In genomic region chr13:37869756-37870488, GRCh38 we compare ENCODE assay signal across 9 cellular contexts. TPM values are rescaled to one million over a fixed set of nuclear protein-coding genes. Genes with fewer than 3 reads are reported as not detected.
DNase-seq lines count a peak whose midpoint lies in the region; ATAC-seq and TF ChIP-seq lines count a peak whose summit lies in the region.
"Had no signal": no experiment of that assay in that cellular context is flagged by ENCODE, and none has a peak within 500 bp of the region (broad histone marks: within the 10 kb centered on the region; RNA-seq: fewer than 3 reads in every experiment).

Gene TRPC4, minus strand, starts transcription at chr13:37869772. Its CDS starts 86,439 bp downstream, at chr13:37783333.

- WGBS in iPS DF 6.9 (ENCODE audit: insufficient coverage, insufficient read length): no CpG with 5 or more reads among the region's 43 CpGs

- H3K4me1 ChIP-seq in ES-I3 (ENCODE audit: insufficient read depth, low read length): no peaks in the 10 kb centered on the region
- no peaks in the 10 kb centered on the region for H3K4me1 ChIP-seq in iPS DF 6.9 (ENCODE audit: control insufficient read depth, insufficient read depth, low read length)
- H3K4me1 ChIP-seq in gastrocnemius medialis: no peaks in the 10 kb centered on the region

- H3K36me3 ChIP-seq in ES-I3 (ENCODE audit: insufficient read depth, low read length) (no peaks in the 10 kb centered on the region), iPS DF 6.9 (ENCODE audit: control insufficient read depth, insufficient read depth, low read length) (no peaks in the 10 kb centered on the region), gastrocnemius medialis (no peaks in the 10 kb centered on the region)

- in situ Hi-C loops in gastrocnemius medialis (cut with MboI; ENCODE audit: low sequenced_read_pairs in 4 of 4): no loop called here

- peak within 1 kb of the TSS; percentile 54 for H3K9ac ChIP-seq in ES-I3 (ENCODE audit: low read depth, low read length)

- DNase-seq in NCI-H1436 treated with DMSO at 0.1 percent for 48 hours (lab: John Stamatoyannopoulos, UW): peak; percentile 7
- DNase-seq in astrocyte of the hippocampus (ENCODE audit: low read depth, low spot score): peak; percentile 84
- DNase-seq in iPS DF 6.9 (ENCODE audit: low read depth, low spot score): peak; percentile 41
- DNase-seq in gastrocnemius medialis: no peak
- DNase-seq in NCI-H2107 (lab: John Stamatoyannopoulos, UW): no peak
- no peak for DNase-seq in activated CD4-positive, alpha-beta T cell treated with anti-CD3 and anti-CD28 coated beads, Interleukin-2, amount 10 ng/mL, durations not matched to agents 7 days and 5 days

- H3K27me3 Mint-ChIP-seq in activated CD4-positive, alpha-beta T cell treated with anti-CD3 and anti-CD28 coated beads, Interleukin-2, amount 10 ng/mL, durations not matched to agents 7 days and 5 days: peaks cover 37% of the 10 kb centered on the region

- ATAC-seq in gastrocnemius medialis (no peak), GM19035 (IDR thresholded peaks at IDR 0.05; ENCODE audit: unreplicated experiment) (no peak)

- intact Hi-C loops in gastrocnemius medialis (cut with DNase I; ENCODE audit: low total_unique reads): no loop called here

- H3K4me3 ChIP-seq in iPS DF 6.9 (ENCODE audit: low read length) (peak within 1 kb of the TSS; percentile 59; the same call in 1 of the 2 replicates), gastrocnemius medialis (peak within 1 kb of the TSS; percentile 31 to 58 (median 50))

- H3K36me3 Mint-ChIP-seq in activated CD4-positive, alpha-beta T cell treated with anti-CD3 and anti-CD28 coated beads, Interleukin-2, amount 10 ng/mL, durations not matched to agents 7 days and 5 days (ENCODE audit: low read depth): no peaks in the 10 kb centered on the region

- TF ChIP-seq POLR2A in gastrocnemius medialis (IDR thresholded peaks at IDR 0.05): no peak

- H3K9me3 ChIP-seq in ES-I3 (ENCODE audit: control insufficient read depth, insufficient read depth, low read length) (no peaks in the 10 kb centered on the region), iPS DF 6.9 (ENCODE audit: control insufficient read depth, insufficient read depth, low read length) (no peaks in the 10 kb centered on the region), gastrocnemius medialis (no peaks in the 10 kb centered on the region)

- TF ChIP-seq CTCF in gastrocnemius medialis (IDR thresholded peaks at IDR 0.05 in 4 of 5, conservative IDR thresholded peaks at IDR 0.05 in 1 of 5): peak in 1 of 5 experiments; percentile 9

- CTCF ChIA-PET in activated CD4-positive, alpha-beta T cell treated with anti-CD3 and anti-CD28 coated beads, Interleukin-2, amount 10 ng/mL, durations not matched to agents 7 days and 5 days (lab: Charles Lee): no interaction called here

- no peak within 1 kb of the TSS for H3K4me3 Mint-ChIP-seq in activated CD4-positive, alpha-beta T cell treated with anti-CD3 and anti-CD28 coated beads, Interleukin-2, amount 10 ng/mL, durations not matched to agents 7 days and 5 days

- H3K4me1 Mint-ChIP-seq in activated CD4-positive, alpha-beta T cell treated with anti-CD3 and anti-CD28 coated beads, Interleukin-2, amount 10 ng/mL, durations not matched to agents 7 days and 5 days: no peaks in the 10 kb centered on the region

- H3K27ac ChIP-seq in iPS DF 6.9 (ENCODE audit: low read length) (no peak within 1 kb of the TSS), gastrocnemius medialis (peak within 1 kb of the TSS in 3 of 4 donors; percentile 9 to 48 (median 38))

- POLR2A ChIA-PET in activated CD4-positive, alpha-beta T cell treated with anti-CD3 and anti-CD28 coated beads, Interleukin-2, amount 10 ng/mL, durations not matched to agents 7 days and 5 days (lab: Charles Lee): no interaction called here

- no peaks in the 10 kb centered on the region for H3K9me3 Mint-ChIP-seq in activated CD4-positive, alpha-beta T cell treated with anti-CD3 and anti-CD28 coated beads, Interleukin-2, amount 10 ng/mL, durations not matched to agents 7 days and 5 days

- no peaks in the 10 kb centered on the region for H3K27me3 ChIP-seq in iPS DF 6.9 (ENCODE audit: control insufficient read depth, insufficient read depth, low read length)
- peaks cover 23 to 31% (median 30%) of the 10 kb centered on the region in 3 donors for H3K27me3 ChIP-seq in gastrocnemius medialis

- no peak within 1 kb of the TSS for H3K27ac Mint-ChIP-seq in activated CD4-positive, alpha-beta T cell treated with anti-CD3 and anti-CD28 coated beads, Interleukin-2, amount 10 ng/mL, durations not matched to agents 7 days and 5 days

RNA-seq across cellular contexts. Expression of gene TRPC4, which starts in this region (rescaled TPM):
- total RNA-seq in gastrocnemius medialis: under 1 TPM in 3 of 4 donors, not detected in 1; 0.20 to 0.75 (median 0.27) TPM
- not detected for total RNA-seq in activated CD4-positive, alpha-beta T cell treated with anti-CD3 and anti-CD28 coated beads, Interleukin-2, amount 10 ng/mL, durations not matched to agents 7 days and 5 days
- total RNA-seq: T-helper 1 cell treated with Interleukin-12 subunit alpha and Interleukin-12 subunit beta and Interleukin-4 antibody, amounts not matched to agents 30 ng/mL and 1 ng/mL, for 36 hours had no signal

Comparison
In these comparisons a context has a peak if more than half of its experiments do, and no peak if none do; other contexts are left out.
1. DNase-seq: peak in NCI-H1436 treated with DMSO at 0.1 percent for 48 hours (single experiment), astrocyte of the hippocampus (single experiment) and iPS DF 6.9 (single experiment); none in gastrocnemius medialis (0 of 2), NCI-H2107 (single experiment) and activated CD4-positive, alpha-beta T cell treated with anti-CD3 and anti-CD28 coated beads, Interleukin-2, amount 10 ng/mL, durations not matched to agents 7 days and 5 days (single experiment).